ENCODE assay signal across 20 cellular contexts in the genomic region with DNA sequence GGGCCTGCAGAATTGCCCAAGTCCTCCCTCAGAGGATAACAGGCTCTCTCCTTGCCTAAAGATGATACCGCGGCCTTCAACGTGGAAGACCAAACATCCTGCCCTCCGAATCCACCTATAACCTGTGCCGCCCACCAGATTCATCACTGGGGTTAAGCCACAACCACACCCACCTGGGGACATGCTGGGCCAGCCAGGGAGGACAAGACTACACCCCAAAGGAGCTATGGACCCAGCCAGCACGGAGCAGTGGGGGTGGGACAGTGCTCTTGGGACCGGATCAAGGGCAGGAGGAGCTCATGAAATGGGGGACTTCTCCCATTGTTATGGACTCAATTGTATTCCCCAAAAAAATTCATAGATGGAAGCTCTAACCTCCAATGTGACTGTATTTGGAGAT. TPM values are rescaled to one million over a fixed set of nuclear protein-coding genes. Genes with fewer than 3 reads are reported as not detected.
DNase-seq lines count a peak whose midpoint lies in the region; ATAC-seq and TF ChIP-seq lines count a peak whose summit lies in the region.
"Had no signal": no experiment of that assay in that cellular context is flagged by ENCODE, and none has a peak within 500 bp of the region (broad histone marks: within the 10 kb centered on the region; RNA-seq: fewer than 3 reads in every experiment).

No MANE protein-coding gene starts in this region.

- POLR2A ChIA-PET in HCT116 (lab: Charles Lee) (no interaction called here), WTC11 (lab: Charles Lee) (interaction anchor here (0.5 kb wide), 1 partner anchor 90 kb away, joined by 3 read pairs; no protein-coding TSS in a partner anchor)

- H3K4me3 ChIP-seq in HCT116 (replicated peaks in 1 of 2; ENCODE audit: low read depth in 1 of 2, low read length in 2 of 2): peak overlapping the region in 1 of 2 experiments; percentile 42; a peak in 2 of 4 replicates
- H3K4me3 ChIP-seq: BLaER1 treated with 17β-estradiol and CSF1 and Interleukin-3, amounts not matched to agents 10 nM and 100 nM had no signal

- H3K9me3 Mint-ChIP-seq in WTC11: no peaks in the 10 kb centered on the region
- H3K9me3 Mint-ChIP-seq: CD8-positive, alpha-beta memory T cell had no signal

- CTCF ChIA-PET in HCT116 (lab: Charles Lee): no interaction called here
- CTCF ChIA-PET in WTC11 (lab: Charles Lee): no interaction called here

- H3K36me3 ChIP-seq in HCT116 (ENCODE audit: control insufficient read depth in 1 of 2, insufficient read depth in 2 of 2, low read length in 2 of 2): no peaks in the 10 kb centered on the region
- H3K36me3 ChIP-seq: BLaER1 treated with 17β-estradiol and CSF1 and Interleukin-3, amounts not matched to agents 10 nM and 100 nM had no signal

- H3K9ac ChIP-seq in HCT116 (ENCODE audit: low read length): 0 out of 2 replicates have a peak overlapping the region, but pooled peaks have one; percentile 18
- H3K9ac ChIP-seq: BLaER1 treated with 17β-estradiol and CSF1 and Interleukin-3, amounts not matched to agents 10 nM and 100 nM had no signal

- TF ChIP-seq RAD21 in HCT116 (IDR thresholded peaks at IDR 0.05; ENCODE audit: low read depth): no peak

- intact Hi-C loops in Right ventricle myocardium inferior (cut with DNase I) (no loop called here), left cardiac atrium (cut with DNase I) (no loop called here), HCT116 (cut with micrococcal nuclease) (no loop called here)

- no peak for TF ChIP-seq CTCF in HCT116 (IDR thresholded peaks at IDR 0.05 in 2 of 3, conservative IDR thresholded peaks at IDR 0.05 in 1 of 3; ENCODE audit: borderline replicate concordance in 1 of 3, insufficient read depth in 1 of 3, low read depth in 2 of 3, low read length in 2 of 3)
- TF ChIP-seq CTCF in WTC11 (IDR thresholded peaks at IDR 0.05): no peak

- no peaks in the 10 kb centered on the region for H3K9me2 ChIP-seq in HCT116 (ENCODE audit: insufficient read depth)

- no peak overlapping the region for H3K27ac Mint-ChIP-seq in WTC11
- H3K27ac Mint-ChIP-seq: B cell; CD4-positive, CD25-positive, alpha-beta regulatory T cell had no signal

- DNase-seq in Right ventricle myocardium inferior (ENCODE audit: missing footprints) (peak; percentile 11), left cardiac atrium (no peak), HCT116 (ENCODE audit: low read depth, low spot score) (no peak), WTC11 (ENCODE audit: low spot score) (no peak), NCI-H524 (lab: John Stamatoyannopoulos, UW) (no peak)
- DNase-seq in stimulated activated CD4-positive, alpha-beta T cell treated with anti-CD3 and anti-CD28 coated beads, Interleukin-4, amount 100 ng/mL, for 4 hours: no peak
- DNase-seq: AML-193; CD4-positive, alpha-beta memory T cell; CD4-positive, CD25-positive, alpha-beta regulatory T cell; CD8-positive, alpha-beta memory T cell; COR-L47; DMS 273 treated with DMSO at 0.1 percent for 48 hours; DMS153; DND-41; GF-D8 had no signal

- H3K27me3 ChIP-seq in HCT116 (ENCODE audit: insufficient read depth, low read length): no peaks in the 10 kb centered on the region; the same call in 1 of the 2 replicates
- H3K27me3 ChIP-seq: BLaER1 treated with 17β-estradiol and CSF1 and Interleukin-3, amounts not matched to agents 10 nM and 100 nM had no signal

- H3K27me3 Mint-ChIP-seq in WTC11 (ENCODE audit: low read depth): peaks cover 85% of the 10 kb centered on the region

- TF ChIP-seq POLR2A in HCT116 (IDR thresholded peaks at IDR 0.05; ENCODE audit: borderline replicate concordance, extremely low read depth, insufficient read depth, insufficient read length): no peak

- H2AFZ ChIP-seq in HCT116 (ENCODE audit: low read depth, low read length, poor library complexity, severe bottlenecking): no peak overlapping the region

- H3K4me1 Mint-ChIP-seq in WTC11: no peaks in the 10 kb centered on the region
- H3K4me1 Mint-ChIP-seq: B cell; CD8-positive, alpha-beta memory T cell had no signal

- no peak overlapping the region for H3K27ac ChIP-seq in HCT116 (ENCODE audit: low read depth, low read length)
- H3K27ac ChIP-seq: 22Rv1; BLaER1 treated with 17β-estradiol and CSF1 and Interleukin-3, amounts not matched to agents 10 nM and 100 nM; C4-2B had no signal

- H3K4me2 ChIP-seq in HCT116 (ENCODE audit: low read length): peak overlapping the region; percentile 74

- ATAC-seq in Right ventricle myocardium inferior: no peak
- no peak for ATAC-seq in left cardiac atrium
- ATAC-seq in HCT116: no peak
- no peak for ATAC-seq in WTC11
- ATAC-seq in activated CD4-positive, CD25-positive, alpha-beta regulatory T cell treated with anti-CD3 and anti-CD28 coated beads, Interleukin-2, amount 50 U/mL, for 24 hours: no peak

- H3K4me3 Mint-ChIP-seq in WTC11: no peak overlapping the region
- H3K4me3 Mint-ChIP-seq: B cell; CD4-positive, alpha-beta memory T cell; CD4-positive, CD25-positive, alpha-beta regulatory T cell; CD8-positive, alpha-beta memory T cell had no signal

- no TSS peak for BruUV-seq in HCT116 (replicated peaks; lab: Mats Ljungman, UMichigan)

- peaks cover 0 to 8% of the 10 kb centered on the region in 2 experiments; a peak in 1 of 4 replicates for H3K9me3 ChIP-seq in HCT116 (ENCODE audit: control insufficient read depth in 1 of 2, insufficient read depth in 1 of 2, low read depth in 1 of 2, low read length in 2 of 2)

- peaks cover 12 to 17% of the 10 kb centered on the region in 2 experiments for H3K4me1 ChIP-seq in HCT116 (ENCODE audit: control insufficient read depth in 1 of 2, insufficient read depth in 2 of 2, low read length in 2 of 2)

- no peaks in the 10 kb centered on the region for H4K20me1 ChIP-seq in HCT116 (ENCODE audit: insufficient read depth)
- H4K20me1 ChIP-seq: BLaER1 treated with 17β-estradiol and CSF1 and Interleukin-3, amounts not matched to agents 10 nM and 100 nM had no signal

- no peaks in the 10 kb centered on the region for H3K36me3 Mint-ChIP-seq in WTC11
- H3K36me3 Mint-ChIP-seq: CD4-positive, alpha-beta memory T cell; CD4-positive, CD25-positive, alpha-beta regulatory T cell had no signal

- no peaks in the 10 kb centered on the region for H3K79me2 ChIP-seq in HCT116 (ENCODE audit: insufficient read depth, low read length)

- RAD21 ChIA-PET in HCT116 (lab: Charles Lee; ENCODE audit: low non-redundant PET in 1 of 2, low total read pairs in 2 of 2, uncharacterized antibody in 2 of 2, unreplicated experiment in 2 of 2): no interaction called here

TF ChIP-seq in HCT116, 20 proteins besides CTCF, POLR2A, EP300 and RAD21 (continues in another document):
- TF ChIP-seq EGR1 (IDR thresholded peaks at IDR 0.05; ENCODE audit: low read depth) (no peak), ZNF274 (IDR thresholded peaks at IDR 0.05; ENCODE audit: low read depth, low read length) (no peak), ZFX (IDR thresholded peaks at IDR 0.05) (no peak), ELF1 (IDR thresholded peaks at IDR 0.05; ENCODE audit: borderline replicate concordance, low read depth) (no peak), JUND (IDR thresholded peaks at IDR 0.05) (no peak), POLR2AphosphoS5 (IDR thresholded peaks at IDR 0.05; ENCODE audit: low read depth, low read length) (no peak), EZH2 (IDR thresholded peaks at IDR 0.05) (no peak), SIN3A (IDR thresholded peaks at IDR 0.05; ENCODE audit: low read depth) (no peak), SRF (IDR thresholded peaks at IDR 0.05; ENCODE audit: low read depth) (no peak), TCF7L2 (IDR thresholded peaks at IDR 0.05; ENCODE audit: borderline replicate concordance, extremely low read depth, insufficient read depth, insufficient read length) (no peak)
- TF ChIP-seq, protein P1, sequence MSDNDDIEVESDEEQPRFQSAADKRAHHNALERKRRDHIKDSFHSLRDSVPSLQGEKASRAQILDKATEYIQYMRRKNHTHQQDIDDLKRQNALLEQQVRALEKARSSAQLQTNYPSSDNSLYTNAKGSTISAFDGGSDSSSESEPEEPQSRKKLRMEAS (IDR thresholded peaks at IDR 0.05): no peak

TF ChIP-seq in WTC11, 78 proteins besides CTCF, POLR2A, EP300 and RAD21:
- TF ChIP-seq ZNF121 (CRISPR knock-in tag; IDR thresholded peaks at IDR 0.05): 0 out of 2 replicates have a peak, but pooled peaks have one; percentile 9
- TF ChIP-seq TEAD1 (CRISPR knock-in tag; IDR thresholded peaks at IDR 0.05): no peak

RNA-seq across cellular contexts. Expression of a gene that starts 6.8 kb away (rescaled TPM):
- total RNA-seq in Right ventricle myocardium inferior: 17.8 TPM
- 10 to 100 TPM; 20.5 to 25.6 TPM for total RNA-seq in left cardiac atrium
- total RNA-seq in HCT116 (2021; ENCODE audit: unreplicated experiment): 18.0 TPM
- polyA plus RNA-seq in HCT116 (2012): 16.6 and 16.8 TPM in 2 replicates
- 6.3 to 8.0 TPM (median 7.5 TPM) in 3 replicates for total RNA-seq in WTC11 (2021)
